Comparison of ENCODE assay signal across 8 cellular contexts in genomic region chr14:89681086-89682018, GRCh38.
DNase-seq lines count a peak whose midpoint lies in the region; ATAC-seq, FAIRE-seq and TF ChIP-seq lines count a peak whose summit lies in the region.

No MANE protein-coding gene starts in this region.

- POLR2A ChIA-PET in RWPE1 (lab: Yijun Ruan, JAX; ENCODE audit: low non-redundant PET): no interaction called here

- H3K4me3 Mint-ChIP-seq in CD14-positive monocyte: peak overlapping the region; percentile 69 to 82
- peak overlapping the region; percentile 76 for H3K4me3 Mint-ChIP-seq in activated T-helper 17 cell treated with anti-CD3 and anti-CD28 coated beads, Interleukin-2, amount 50 U/mL, for 72 hours

- peaks cover 0 to 6% (median 3%) of the 10 kb centered on the region in 7 donors for H3K9me3 Mint-ChIP-seq in CD14-positive monocyte
- H3K9me3 Mint-ChIP-seq in activated T-helper 17 cell treated with anti-CD3 and anti-CD28 coated beads, Interleukin-2, amount 50 U/mL, for 72 hours: no peaks in the 10 kb centered on the region

- H3K4me1 ChIP-seq in small intestine (ENCODE audit: control insufficient read depth in 2 of 2, insufficient read depth in 1 of 2, low read depth in 1 of 2, low read length in 1 of 2): peaks cover 2 to 9% of the 10 kb centered on the region in 2 donors

- H3K4me3 ChIP-seq in small intestine (ENCODE audit: low read depth in 1 of 2, low read length in 2 of 2): no peak overlapping the region

- peak overlapping the region; percentile 93 to 97 (median 96) for H3K27ac Mint-ChIP-seq in CD14-positive monocyte
- peak overlapping the region; percentile 88 for H3K27ac Mint-ChIP-seq in activated T-helper 17 cell treated with anti-CD3 and anti-CD28 coated beads, Interleukin-2, amount 50 U/mL, for 72 hours

- no peaks in the 10 kb centered on the region for H3K27me3 Mint-ChIP-seq in CD14-positive monocyte (ENCODE audit: low read depth in 3 of 3)
- H3K27me3 Mint-ChIP-seq in activated T-helper 17 cell treated with anti-CD3 and anti-CD28 coated beads, Interleukin-2, amount 50 U/mL, for 72 hours: no peaks in the 10 kb centered on the region

- H3K4me1 Mint-ChIP-seq in CD14-positive monocyte: peaks cover 57% of the 10 kb centered on the region
- H3K4me1 Mint-ChIP-seq in activated T-helper 17 cell treated with anti-CD3 and anti-CD28 coated beads, Interleukin-2, amount 50 U/mL, for 72 hours: peaks cover 21% of the 10 kb centered on the region

- H3K36me3 ChIP-seq in small intestine (ENCODE audit: control insufficient read depth in 2 of 2, insufficient read depth in 2 of 2, low read length in 2 of 2): no peaks in the 10 kb centered on the region

- TF ChIP-seq CTCF in CD14-positive monocyte (IDR thresholded peaks at IDR 0.05) (no peak), RWPE1 (conservative IDR thresholded peaks at IDR 0.05; ENCODE audit: low read depth) (no peak)

- no peaks in the 10 kb centered on the region for H3K27me3 ChIP-seq in small intestine (ENCODE audit: control insufficient read depth in 2 of 2, insufficient read depth in 2 of 2, low read length in 2 of 2)

- WGBS in small intestine, 3 donors: 38 to 46% (median 39%) methylated on average over 9 of the region's 9 CpGs

- intact Hi-C loops in CD14-positive monocyte (cut with micrococcal nuclease): no loop called here

- peak; percentile 84 for ATAC-seq in GM21360 (IDR thresholded peaks at IDR 0.05; ENCODE audit: unreplicated experiment)
- ATAC-seq in HG03575 (IDR thresholded peaks at IDR 0.05; ENCODE audit: extremely low read depth, insufficient number of reproducible peaks, low FRiP score, unreplicated experiment): peak; percentile 60
- peak; percentile 92 for ATAC-seq in activated T-helper 17 cell treated with anti-CD3 and anti-CD28 coated beads, Interleukin-2, amount 50 U/mL, for 72 hours (replicated peaks)

- FAIRE-seq in small intestine (lab: Jason Lieb, UNC): no peak

- no peaks in the 10 kb centered on the region for H3K9me3 ChIP-seq in small intestine (ENCODE audit: control insufficient read depth, low read depth)

- H3K27ac ChIP-seq in small intestine (ENCODE audit: low read depth in 1 of 2, low read length in 1 of 2) (peak overlapping the region; percentile 27 to 69), RWPE1 (no peak overlapping the region)

- DNase-seq in CD14-positive monocyte (ENCODE audit: low spot score) (no peak), small intestine (peak; percentile 56), NCI-H187 treated with DMSO at 0.1 percent for 48 hours (lab: John Stamatoyannopoulos, UW) (no peak), RWPE1 (ENCODE audit: low spot score) (no peak), NK-92 (lab: John Stamatoyannopoulos, UW; ENCODE audit: unreplicated experiment) (no peak)

- H3K36me3 Mint-ChIP-seq in CD14-positive monocyte: no peaks in the 10 kb centered on the region
- H3K36me3 Mint-ChIP-seq in activated T-helper 17 cell treated with anti-CD3 and anti-CD28 coated beads, Interleukin-2, amount 50 U/mL, for 72 hours (ENCODE audit: low read depth): no peaks in the 10 kb centered on the region

- CTCF ChIA-PET in RWPE1 (lab: Yijun Ruan, JAX): interaction anchor here (1.0 kb wide), 1 partner anchor 29 kb away, joined by 3 read pairs; no protein-coding TSS in a partner anchor
